Comparison of ENCODE assay signal across 1 cellular context in the genomic region with DNA sequence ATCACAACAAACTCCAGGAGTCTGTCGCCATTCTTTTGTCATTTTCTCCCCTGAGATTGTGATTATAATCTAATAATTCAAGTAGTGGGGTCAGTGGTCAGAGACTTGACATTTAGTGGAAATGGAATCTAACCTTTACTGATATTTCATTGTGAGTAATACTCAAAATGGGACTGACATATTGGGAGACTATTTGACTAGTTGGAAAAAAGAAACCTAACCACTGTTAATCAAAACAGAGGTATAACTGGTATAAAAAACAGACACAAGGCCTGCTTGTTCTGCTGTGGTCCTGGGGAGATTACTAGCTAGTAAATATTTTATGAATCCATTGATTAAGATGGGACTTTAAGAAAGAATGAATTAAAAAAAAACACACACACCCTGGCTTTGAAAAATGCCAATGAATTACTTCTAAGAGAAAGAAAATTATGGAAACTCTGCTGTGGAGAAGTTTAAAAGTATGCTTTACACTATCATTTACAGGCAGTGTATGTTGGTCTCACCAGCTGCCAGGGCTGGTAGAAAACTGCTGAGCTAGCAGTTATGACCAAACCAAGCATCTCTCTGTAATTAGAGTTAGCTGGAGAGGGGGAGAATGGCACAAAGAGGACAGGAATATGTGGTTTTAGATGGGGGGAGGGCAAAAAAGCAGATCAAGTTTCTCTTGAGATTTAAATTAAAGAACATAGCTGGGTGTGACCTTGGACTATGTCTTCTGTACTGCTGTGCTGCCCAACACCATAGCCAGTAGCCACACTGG.
A peak's percentile ranks its signal among the peaks of the same experiment; 100 is the strongest.
TF ChIP-seq lines count a peak whose summit lies in the region.

No MANE protein-coding gene starts in this region.

TF ChIP-seq in H1, 55 proteins besides CTCF, POLR2A, EP300 and RAD21:
- TF ChIP-seq MAFK (IDR thresholded peaks at IDR 0.05; ENCODE audit: low read depth, low read length) (peak; percentile 94), SAP30 (IDR thresholded peaks at IDR 0.05; ENCODE audit: insufficient read depth, insufficient replicate concordance, low read length) (no peak)
